1 cellular context compared by ENCODE assay signal in genomic region chr5:1182633-1183423, GRCh38.
TF ChIP-seq lines count a peak whose summit lies in the region.

No MANE protein-coding gene starts in this region.

TF ChIP-seq in HepG2, 621 proteins besides CTCF, POLR2A, EP300 and RAD21 (continued from another document and continues in another):
- TF ChIP-seq KIAA2018 (CRISPR knock-in tag; IDR thresholded peaks at IDR 0.05; ENCODE audit: borderline replicate concordance) = no peak
- TF ChIP-seq KLF6 (CRISPR knock-in tag; IDR thresholded peaks at IDR 0.05) = no peak
- TF ChIP-seq ZNF230 (CRISPR knock-in tag; IDR thresholded peaks at IDR 0.05) = no peak
- no peak for TF ChIP-seq THYN1 (CRISPR knock-in tag; IDR thresholded peaks at IDR 0.05; ENCODE audit: borderline replicate concordance, low read depth)
- no peak for TF ChIP-seq HCFC1 (IDR thresholded peaks at IDR 0.05; ENCODE audit: low read depth, low read length)
- no peak for TF ChIP-seq BCLAF1 (IDR thresholded peaks at IDR 0.05)
- no peak for TF ChIP-seq SP2 (CRISPR knock-in tag; IDR thresholded peaks at IDR 0.05)
- no peak for TF ChIP-seq ZNF780A (CRISPR knock-in tag; IDR thresholded peaks at IDR 0.05)
- TF ChIP-seq TMF1 (CRISPR knock-in tag; IDR thresholded peaks at IDR 0.05; ENCODE audit: low read depth) = no peak
- peak; percentile 29; the same call in 1 of the 2 replicates for TF ChIP-seq CREM (IDR thresholded peaks at IDR 0.05)
- no peak for TF ChIP-seq CREM (CRISPR knock-in tag; IDR thresholded peaks at IDR 0.05)
- no peak for TF ChIP-seq JARID2 (CRISPR knock-in tag; IDR thresholded peaks at IDR 0.05; ENCODE audit: insufficient replicate concordance)
- no peak; the same call in 1 of the 2 replicates for TF ChIP-seq ZNF598 (CRISPR knock-in tag; IDR thresholded peaks at IDR 0.05; ENCODE audit: borderline replicate concordance)
- TF ChIP-seq ZNF160 (CRISPR knock-in tag; IDR thresholded peaks at IDR 0.05) = no peak
- TF ChIP-seq ZNF782 (CRISPR knock-in tag; IDR thresholded peaks at IDR 0.05; ENCODE audit: borderline replicate concordance) = no peak
- TF ChIP-seq TOPORS (CRISPR knock-in tag; IDR thresholded peaks at IDR 0.05) = no peak
- TF ChIP-seq TARDBP (CRISPR knock-in tag; IDR thresholded peaks at IDR 0.05) = peak; percentile 64; the same call in 1 of the 2 replicates
- TF ChIP-seq ZNF629 (CRISPR knock-in tag; conservative IDR thresholded peaks at IDR 0.05) = no peak
- TF ChIP-seq SP140L (CRISPR knock-in tag; IDR thresholded peaks at IDR 0.05; ENCODE audit: borderline replicate concordance) = peak; percentile 76; the same call in 1 of the 2 replicates
- no peak; the same call in 1 of the 2 replicates for TF ChIP-seq SNAPC2 (CRISPR knock-in tag; IDR thresholded peaks at IDR 0.05)
- TF ChIP-seq ZNF3 (CRISPR knock-in tag; IDR thresholded peaks at IDR 0.05) = no peak
- no peak for TF ChIP-seq ZMYM2 (CRISPR knock-in tag; IDR thresholded peaks at IDR 0.05)
- no peak for TF ChIP-seq ZKSCAN8 (CRISPR knock-in tag; IDR thresholded peaks at IDR 0.05; ENCODE audit: borderline replicate concordance)
- peak; percentile 66; the same call in 1 of the 2 replicates for TF ChIP-seq SKIL (CRISPR knock-in tag; IDR thresholded peaks at IDR 0.05; ENCODE audit: borderline replicate concordance)
- peak; percentile 86; the same call in 1 of the 2 replicates for TF ChIP-seq TFAP4 (IDR thresholded peaks at IDR 0.05; ENCODE audit: borderline replicate concordance, low read depth)
- no peak for TF ChIP-seq ZNF251 (CRISPR knock-in tag; IDR thresholded peaks at IDR 0.05)
- no peak for TF ChIP-seq YEATS2 (CRISPR knock-in tag; IDR thresholded peaks at IDR 0.05; ENCODE audit: borderline replicate concordance)
- TF ChIP-seq ZNF225 (CRISPR knock-in tag; IDR thresholded peaks at IDR 0.05) = no peak
- 0 out of 2 replicates have a peak, but pooled peaks have one; percentile 49 for TF ChIP-seq TIGD3 (CRISPR knock-in tag; IDR thresholded peaks at IDR 0.05; ENCODE audit: borderline replicate concordance)
- peak; percentile 53 for TF ChIP-seq NR2C2 (CRISPR knock-in tag; IDR thresholded peaks at IDR 0.05; ENCODE audit: borderline replicate concordance)
- no peak for TF ChIP-seq IRF9 (CRISPR knock-in tag; IDR thresholded peaks at IDR 0.05; ENCODE audit: borderline replicate concordance)
- TF ChIP-seq MLLT10 (CRISPR knock-in tag; IDR thresholded peaks at IDR 0.05) = no peak
- peak; percentile 54; the same call in 1 of the 2 replicates for TF ChIP-seq RXRA (CRISPR knock-in tag; IDR thresholded peaks at IDR 0.05)
- TF ChIP-seq ATF3 (CRISPR knock-in tag; IDR thresholded peaks at IDR 0.05) = no peak
- no peak for TF ChIP-seq KLF11 (CRISPR knock-in tag; IDR thresholded peaks at IDR 0.05)
- no peak for TF ChIP-seq RERE (CRISPR knock-in tag; IDR thresholded peaks at IDR 0.05; ENCODE audit: low read depth)
- no peak for TF ChIP-seq ZNF558 (CRISPR knock-in tag; IDR thresholded peaks at IDR 0.05; ENCODE audit: borderline replicate concordance)
